In genomic region chr11:134281635-134282034, GRCh38 we compare ENCODE assay signal across 3 cellular contexts. TPM values are rescaled to one million over a fixed set of nuclear protein-coding genes. Genes with fewer than 3 reads are reported as not detected.
"Had no signal": no experiment of that assay in that cellular context is flagged by ENCODE, and none has a peak within 500 bp of the region (broad histone marks: within the 10 kb centered on the region; RNA-seq: fewer than 3 reads in every experiment).

No MANE protein-coding gene starts in this region.

RNA-seq across cellular contexts. Expression of gene GLB1L3, which starts 5.5 kb away (rescaled TPM):
- total RNA-seq: activated B cell treated with CpG ODN at 0.5 μM for 24 hours, ascending aorta, cardiac muscle cell had no signal
- polyA plus RNA-seq: cardiac muscle cell had no signal
